ENCODE assay signal across 1 cellular context in genomic region chr12:29562167-29562776, GRCh38.
TF ChIP-seq lines count a peak whose summit lies in the region.

No MANE protein-coding gene starts in this region.

TF ChIP-seq in HepG2, 621 proteins besides CTCF, POLR2A, EP300 and RAD21 (continued from another document):
- no peak for TF ChIP-seq ZUFSP (CRISPR knock-in tag; IDR thresholded peaks at IDR 0.05; ENCODE audit: borderline replicate concordance)
- TF ChIP-seq JDP2 (CRISPR knock-in tag; IDR thresholded peaks at IDR 0.05; ENCODE audit: borderline replicate concordance), result no peak
- TF ChIP-seq KLF13 (CRISPR knock-in tag; IDR thresholded peaks at IDR 0.05), result no peak
- no peak for TF ChIP-seq PHF20 (CRISPR knock-in tag; IDR thresholded peaks at IDR 0.05)
- no peak for TF ChIP-seq BCLAF1 (IDR thresholded peaks at IDR 0.05)
- TF ChIP-seq HNRNPUL1 (IDR thresholded peaks at IDR 0.05; ENCODE audit: low read depth, low read length), result no peak
- TF ChIP-seq ZGPAT (CRISPR knock-in tag; IDR thresholded peaks at IDR 0.05), result no peak
- no peak for TF ChIP-seq MAF1 (CRISPR knock-in tag; IDR thresholded peaks at IDR 0.05; ENCODE audit: borderline replicate concordance)
- no peak for TF ChIP-seq NONO (IDR thresholded peaks at IDR 0.05)
- no peak for TF ChIP-seq NONO (CRISPR knock-in tag; conservative IDR thresholded peaks at IDR 0.05)
- TF ChIP-seq PHF21A (CRISPR knock-in tag; IDR thresholded peaks at IDR 0.05), result no peak
- no peak for TF ChIP-seq GATA4 (IDR thresholded peaks at IDR 0.05; ENCODE audit: borderline replicate concordance, low read depth)
- TF ChIP-seq ZFP37 (CRISPR knock-in tag; IDR thresholded peaks at IDR 0.05; ENCODE audit: borderline replicate concordance), result no peak
